13 cellular contexts compared by ENCODE assay signal in the genomic region with DNA sequence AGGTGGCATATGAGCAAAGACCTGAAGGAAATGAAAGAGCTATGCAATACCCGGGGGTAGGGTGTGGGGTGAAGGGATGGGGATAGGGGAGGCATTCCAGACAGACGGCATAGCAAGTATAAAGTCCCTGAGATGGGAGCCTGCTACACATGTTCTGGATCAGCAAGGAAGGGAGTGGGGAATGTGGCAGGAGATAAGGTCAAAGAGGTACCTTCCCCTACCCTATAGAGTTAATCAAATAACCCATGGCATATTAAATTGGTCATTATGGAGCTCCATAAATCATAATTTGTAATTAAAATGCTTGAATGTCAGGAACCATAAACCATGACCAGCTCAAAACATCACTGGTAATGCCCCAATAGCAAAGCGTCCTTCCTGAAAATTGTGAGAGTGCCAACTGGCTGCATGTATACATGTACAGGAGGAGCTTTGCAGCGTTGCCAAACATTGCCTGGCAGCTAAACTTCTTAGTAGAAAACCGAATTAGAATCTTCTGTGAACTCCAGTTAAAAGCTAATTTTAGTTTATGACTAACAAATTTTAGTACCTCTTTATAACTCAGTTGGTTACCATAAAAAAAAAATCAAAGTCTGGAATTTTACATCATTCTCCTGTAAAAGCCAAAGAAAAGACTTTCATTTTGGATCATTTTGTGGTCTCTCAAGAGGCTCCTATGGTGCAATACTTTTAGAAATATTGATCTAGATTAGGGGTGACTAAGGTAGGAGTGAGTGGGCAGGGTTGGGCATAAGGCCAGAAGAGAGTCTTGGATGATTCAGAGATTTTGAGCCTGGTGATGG. TPM values are rescaled to one million over a fixed set of nuclear protein-coding genes. Genes with fewer than 3 reads are reported as not detected.
A peak's percentile ranks its signal among the peaks of the same experiment; 100 is the strongest.
DNase-seq lines count a peak whose midpoint lies in the region; ATAC-seq and TF ChIP-seq lines count a peak whose summit lies in the region.
"Had no signal": no experiment of that assay in that cellular context is flagged by ENCODE, and none has a peak within 500 bp of the region (broad histone marks: within the 10 kb centered on the region; RNA-seq: fewer than 3 reads in every experiment).

No MANE protein-coding gene starts in this region.

- H3K9me2 ChIP-seq in PC-3 (replicated peaks; ENCODE audit: low read length), result no peaks in the 10 kb centered on the region

- TF ChIP-seq CTCF in PC-3 (conservative IDR thresholded peaks at IDR 0.05; ENCODE audit: low read depth, low read length) (no peak), endodermal cell (conservative IDR thresholded peaks at IDR 0.05) (no peak), WERI-Rb-1 (IDR thresholded peaks at IDR 0.05; ENCODE audit: low read depth, low read length) (no peak)

- H4K91ac ChIP-seq in trophoblast cell (ENCODE audit: low read depth, low read length), result no peak overlapping the region

- H3K36me3 ChIP-seq in PC-3 (ENCODE audit: low read depth, low read length), result no peaks in the 10 kb centered on the region
- no peaks in the 10 kb centered on the region for H3K36me3 ChIP-seq in endodermal cell (ENCODE audit: control insufficient read depth, insufficient read depth, low read length)
- H3K36me3 ChIP-seq in HAP-1 (replicated peaks), result no peaks in the 10 kb centered on the region
- H3K36me3 ChIP-seq in WERI-Rb-1, result no peaks in the 10 kb centered on the region
- H3K36me3 ChIP-seq in trophoblast cell (ENCODE audit: control insufficient read depth in 1 of 2, insufficient read depth in 2 of 2, low read length in 2 of 2), result no peaks in the 10 kb centered on the region
- H3K36me3 ChIP-seq: upper lobe of left lung had no signal

- intact Hi-C loops in PC-3 (cut with micrococcal nuclease), result no loop called here

- H2BK5ac ChIP-seq in trophoblast cell (ENCODE audit: low read depth, low read length, poor library complexity), result no peak overlapping the region

- DNase-seq in SIG-M5 (lab: John Stamatoyannopoulos, UW) (peak; percentile 25), SIG-M5 treated with dmso at 0.1 percent for 504 hours (lab: John Stamatoyannopoulos, UW; ENCODE audit: unreplicated experiment) (no peak), PC-3 (peak; percentile 83), endodermal cell (peak; percentile 16), HAP-1 (ENCODE audit: low spot score in 2 of 2) (no peak), WERI-Rb-1 (no peak), trophoblast cell (no peak)
- DNase-seq in stimulated activated CD4-positive, alpha-beta T cell treated with anti-CD3 and anti-CD28 coated beads, TNF-alpha, amount 100 ng/mL, for 48 hours (ENCODE audit: low read depth in 3 of 3), result peak; percentile 63 to 74 (median 67)
- DNase-seq: 8988T, upper lobe of left lung had no signal

- ATAC-seq in PC-3, result peak; percentile 46; the same call in 1 of the 2 replicates

- BruUV-seq in PC-3 (replicated peaks; lab: Mats Ljungman, UMichigan), result no TSS peak

- H3K27ac ChIP-seq in PC-3 (ENCODE audit: low read length) (peak overlapping the region; percentile 26; the same call in 1 of the 2 replicates), endodermal cell (ENCODE audit: low read depth, low read length) (no peak overlapping the region), WERI-Rb-1 (no peak overlapping the region), trophoblast cell (ENCODE audit: low read depth, low read length) (no peak overlapping the region)
- H3K27ac ChIP-seq: SK-N-MC, upper lobe of left lung had no signal

- no peak overlapping the region for H3K9ac ChIP-seq in PC-3 (ENCODE audit: low read length)
- no peak overlapping the region for H3K9ac ChIP-seq in endodermal cell (ENCODE audit: extremely low read depth, low read length, poor library complexity, severe bottlenecking)
- H3K9ac ChIP-seq in trophoblast cell (ENCODE audit: low read length), result no peak overlapping the region

- no peaks in the 10 kb centered on the region for H3K9me3 ChIP-seq in PC-3 (ENCODE audit: low read length)
- H3K9me3 ChIP-seq in endodermal cell (ENCODE audit: control insufficient read depth, low read length), result no peaks in the 10 kb centered on the region
- no peaks in the 10 kb centered on the region for H3K9me3 ChIP-seq in HAP-1
- H3K9me3 ChIP-seq in WERI-Rb-1 (ENCODE audit: severe bottlenecking), result no peaks in the 10 kb centered on the region
- no peaks in the 10 kb centered on the region for H3K9me3 ChIP-seq in trophoblast cell (ENCODE audit: insufficient read depth, low read depth, low read length)
- H3K9me3 ChIP-seq: upper lobe of left lung had no signal

- no peak overlapping the region for H3K4ac ChIP-seq in trophoblast cell (ENCODE audit: low read depth, low read length)

- H3K27me3 ChIP-seq in PC-3 (ENCODE audit: low read length), result no peaks in the 10 kb centered on the region
- H3K27me3 ChIP-seq in endodermal cell (ENCODE audit: control insufficient read depth, insufficient read depth, low read length, poor library complexity, severe bottlenecking), result peaks cover 8% of the 10 kb centered on the region
- H3K27me3 ChIP-seq in HAP-1 (ENCODE audit: low read depth), result no peaks in the 10 kb centered on the region
- no peaks in the 10 kb centered on the region for H3K27me3 ChIP-seq in WERI-Rb-1 (ENCODE audit: insufficient read depth, low read depth, severe bottlenecking)
- H3K27me3 ChIP-seq in trophoblast cell (ENCODE audit: insufficient read depth, low read length), result no peaks in the 10 kb centered on the region
- H3K27me3 ChIP-seq: upper lobe of left lung had no signal

- peak overlapping the region; percentile 58 for H3K4me2 ChIP-seq in PC-3 (ENCODE audit: low read length)
- no peak overlapping the region for H3K4me2 ChIP-seq in trophoblast cell (ENCODE audit: low read length)

- no peak overlapping the region for H2AK5ac ChIP-seq in trophoblast cell (ENCODE audit: low read length)

- H4K20me1 ChIP-seq in PC-3 (ENCODE audit: low read length), result no peaks in the 10 kb centered on the region

- no peak overlapping the region for H2BK12ac ChIP-seq in trophoblast cell (ENCODE audit: low read length)

- no peak overlapping the region for H3K18ac ChIP-seq in trophoblast cell (ENCODE audit: low read length)

- no peaks in the 10 kb centered on the region for H3K79me1 ChIP-seq in trophoblast cell (ENCODE audit: low read length)

- H3K79me2 ChIP-seq in PC-3 (ENCODE audit: low read length) (no peaks in the 10 kb centered on the region), trophoblast cell (ENCODE audit: control insufficient read depth, insufficient read depth, low read length, poor library complexity) (no peaks in the 10 kb centered on the region)

- H4K12ac ChIP-seq in trophoblast cell (ENCODE audit: low read depth, low read length), result no peak overlapping the region

- H3K4me3 ChIP-seq in PC-3 (ENCODE audit: low read length), result no peak overlapping the region
- no peak overlapping the region for H3K4me3 ChIP-seq in endodermal cell (ENCODE audit: low read length)
- no peak overlapping the region for H3K4me3 ChIP-seq in HAP-1
- H3K4me3 ChIP-seq in WERI-Rb-1 (ENCODE audit: low read depth, low read length), result no peak overlapping the region
- no peak overlapping the region for H3K4me3 ChIP-seq in trophoblast cell (ENCODE audit: low read depth, low read length)
- H3K4me3 ChIP-seq: SK-N-MC, upper lobe of left lung had no signal

- H3K27me3 Mint-ChIP-seq in endodermal cell (ENCODE audit: insufficient read depth), result peaks cover 16% of the 10 kb centered on the region

- H3F3A ChIP-seq in PC-3 (ENCODE audit: low read length, unreplicated experiment), result no peaks in the 10 kb centered on the region

- CTCF ChIA-PET in PC-3 (lab: Charles Lee), result no interaction called here

- no peaks in the 10 kb centered on the region for H3K9me3 Mint-ChIP-seq in endodermal cell
- H3K9me3 Mint-ChIP-seq: brain had no signal

- H3K27ac Mint-ChIP-seq in endodermal cell, result no peak overlapping the region

- in situ Hi-C loops in HAP-1 (cut with MboI; ENCODE audit: low sequenced_read_pairs), result no loop called here

- H2AFZ ChIP-seq in PC-3 (ENCODE audit: low read length), result no peak overlapping the region
- H2AFZ ChIP-seq in trophoblast cell (ENCODE audit: insufficient read depth, low read length, poor library complexity), result no peak overlapping the region

- no peak overlapping the region for H3K23ac ChIP-seq in trophoblast cell (ENCODE audit: low read length)

- no peak overlapping the region for H2BK120ac ChIP-seq in trophoblast cell (ENCODE audit: insufficient read depth, low read length, poor library complexity)

- 65 to 84% methylated on average over 2 to 5 of the region's 5 CpGs for WGBS in endodermal cell (ENCODE audit: insufficient coverage in 1 of 2, insufficient read length in 1 of 2), 2 experiments
- no CpG with 5 or more reads among the region's 5 CpGs for WGBS in trophoblast cell (ENCODE audit: extremely low coverage, insufficient coverage, insufficient read length)

- H3K14ac ChIP-seq in trophoblast cell (ENCODE audit: low read length), result no peak overlapping the region

- POLR2A ChIA-PET in PC-3 (lab: Charles Lee; ENCODE audit: unreplicated experiment), result no interaction called here

- H3K4me1 Mint-ChIP-seq in endodermal cell, result peaks cover 16% of the 10 kb centered on the region

- no peaks in the 10 kb centered on the region for H3K36me3 Mint-ChIP-seq in endodermal cell (ENCODE audit: low read depth)
- H3K36me3 Mint-ChIP-seq: brain had no signal

- peaks cover 13% of the 10 kb centered on the region for H3K4me1 ChIP-seq in PC-3 (ENCODE audit: insufficient read depth, low read length)
- no peaks in the 10 kb centered on the region for H3K4me1 ChIP-seq in endodermal cell (ENCODE audit: control insufficient read depth, insufficient read depth, low read length)
- peaks cover 31% of the 10 kb centered on the region for H3K4me1 ChIP-seq in HAP-1
- peaks cover 0 to 4% of the 10 kb centered on the region in 2 experiments for H3K4me1 ChIP-seq in trophoblast cell (ENCODE audit: control insufficient read depth in 1 of 2, insufficient read depth in 2 of 2, low read length in 2 of 2)

- H4K8ac ChIP-seq in trophoblast cell (ENCODE audit: low read depth, low read length), result no peak overlapping the region

- H3K4me3 Mint-ChIP-seq in endodermal cell, result no peak overlapping the region

RNA-seq across cellular contexts. Expression of a gene that starts 4.7 kb away (rescaled TPM):
- total RNA-seq in PC-3 (2014; rRNA removed), result not detected in 2 replicates
- total RNA-seq in endodermal cell, result 1 to 10 TPM; 2.5 to 4.1 TPM
- polyA plus RNA-seq in endodermal cell (2013, experiment 1 of 2), result 3.0 TPM
- 1.5 TPM for polyA plus RNA-seq in endodermal cell (2013, experiment 2 of 2)
- polyA plus RNA-seq in trophoblast cell (2013), result 0.47 and 0.89 TPM in 2 replicates
- total RNA-seq: posterior vena cava had no signal

RNA-seq across cellular contexts. Expression of a gene that starts 4.9 kb away (rescaled TPM):
- 15.2 and 17.1 TPM in 2 replicates for total RNA-seq in PC-3 (2014; rRNA removed)
- 10 to 100 TPM; 17.1 to 19.6 TPM for total RNA-seq in endodermal cell
- polyA plus RNA-seq in endodermal cell (2013, experiment 1 of 2), result 20.6 TPM
- 19.0 TPM for polyA plus RNA-seq in endodermal cell (2013, experiment 2 of 2)
- polyA plus RNA-seq in trophoblast cell (2013), result 30.7 and 31.8 TPM in 2 replicates

RNA-seq across cellular contexts. Expression of a gene that starts 59.5 kb away (rescaled TPM):
- 1.3 and 2.0 TPM in 2 replicates for total RNA-seq in PC-3 (2014; rRNA removed)
- total RNA-seq in endodermal cell, result 10 to 100 TPM in 1 of 2 donors, 1 to 10 TPM in 1; 7.1 to 14.5 TPM
- polyA plus RNA-seq in endodermal cell (2013, experiment 1 of 2), result 19.4 TPM
- 17.3 TPM for polyA plus RNA-seq in endodermal cell (2013, experiment 2 of 2)
- polyA plus RNA-seq in trophoblast cell (2013), result 0.54 and 0.55 TPM in 2 replicates

Comparison
In these comparisons a context has a peak if more than half of its experiments do, and no peak if none do; other contexts are left out.
1. DNase-seq: peak in SIG-M5 (single experiment), PC-3 (single experiment), endodermal cell (single experiment) and stimulated activated CD4-positive, alpha-beta T cell treated with anti-CD3 and anti-CD28 coated beads, TNF-alpha, amount 100 ng/mL, for 48 hours (3 of 3); none in SIG-M5 treated with dmso at 0.1 percent for 504 hours (single experiment), HAP-1 (0 of 2), WERI-Rb-1 (single experiment) and trophoblast cell (0 of 2).